1 cellular context compared by ENCODE assay signal in the genomic region with DNA sequence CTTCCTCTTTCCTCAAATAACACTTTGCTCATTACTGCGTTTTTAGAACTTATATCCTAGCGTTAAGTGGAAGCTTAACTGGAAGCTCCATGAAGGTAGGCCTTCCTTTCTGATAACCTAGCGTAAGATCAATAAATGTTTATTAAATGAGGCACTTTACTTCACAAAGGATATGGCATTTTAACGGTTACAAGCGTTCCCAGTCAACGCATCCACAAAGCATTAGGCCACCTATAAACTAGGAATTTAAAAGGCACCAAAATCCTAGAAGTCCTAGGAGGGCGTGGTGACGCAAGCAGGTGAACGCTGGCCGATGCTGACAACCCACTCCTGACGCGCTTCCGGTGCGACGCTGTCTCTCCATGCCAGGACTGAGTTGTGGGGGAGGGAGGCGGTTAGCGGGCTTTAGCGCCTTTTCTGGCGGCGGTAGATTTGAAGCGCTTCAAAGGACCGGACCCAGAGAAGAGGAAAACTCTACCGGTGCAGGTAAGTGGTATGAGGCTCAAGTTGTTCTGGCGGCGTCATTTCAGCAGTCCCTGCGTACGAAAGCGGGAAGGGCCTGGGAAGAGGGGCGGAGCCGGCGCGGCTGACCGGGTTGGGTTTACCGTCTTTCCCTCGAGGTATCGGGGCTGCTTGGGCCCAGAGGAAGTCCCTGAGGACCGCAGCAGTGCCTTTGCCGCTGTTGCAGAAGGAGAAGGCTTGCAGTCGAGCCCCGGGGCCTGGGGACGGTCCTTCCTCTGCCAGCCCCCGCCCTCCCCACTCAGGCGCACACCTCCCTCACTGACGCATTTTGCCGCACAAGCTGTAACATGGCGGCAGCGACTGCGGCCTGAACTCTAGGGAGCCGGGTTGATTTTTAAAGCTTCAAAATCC.
TF ChIP-seq lines count a peak whose summit lies in the region.

PPIG (plus strand) TSS at position 347 of the 873 bp plus-strand sequence. CDS start 19,691 bp downstream, outside the sequence.

TF ChIP-seq in HepG2, 621 proteins besides CTCF, POLR2A, EP300 and RAD21 (continued from another document and continues in another):
- TF ChIP-seq MXD1 (CRISPR knock-in tag; IDR thresholded peaks at IDR 0.05) (peak; percentile 94), ZNF124 (CRISPR knock-in tag; IDR thresholded peaks at IDR 0.05) (peak; percentile 20; the same call in 1 of the 2 replicates), NFE2L1 (CRISPR knock-in tag; IDR thresholded peaks at IDR 0.05; ENCODE audit: borderline replicate concordance) (no peak), SPEN (CRISPR knock-in tag; IDR thresholded peaks at IDR 0.05; ENCODE audit: low read depth) (peak; percentile 90), ARHGAP35 (CRISPR knock-in tag; IDR thresholded peaks at IDR 0.05; ENCODE audit: borderline replicate concordance) (peak; percentile 31), ZBTB7A (CRISPR knock-in tag; IDR thresholded peaks at IDR 0.05) (no peak), ZNF674 (CRISPR knock-in tag; IDR thresholded peaks at IDR 0.05; ENCODE audit: low read depth) (no peak), ISL2 (CRISPR knock-in tag; IDR thresholded peaks at IDR 0.05) (peak; percentile 2; the same call in 1 of the 2 replicates), ZFP82 (CRISPR knock-in tag; IDR thresholded peaks at IDR 0.05; ENCODE audit: borderline replicate concordance) (no peak), SP2 (CRISPR knock-in tag; IDR thresholded peaks at IDR 0.05) (peak; percentile 67), ZNF792 (CRISPR knock-in tag; IDR thresholded peaks at IDR 0.05) (peak; percentile 53; the same call in 1 of the 2 replicates), FOXK2 (IDR thresholded peaks at IDR 0.05) (no peak), ZNF564 (CRISPR knock-in tag; IDR thresholded peaks at IDR 0.05) (peak; percentile 64; the same call in 1 of the 2 replicates), NR2F6 (IDR thresholded peaks at IDR 0.05) (peak; percentile 49), NR2F6 (CRISPR knock-in tag; IDR thresholded peaks at IDR 0.05) (no peak; the same call in 1 of the 2 replicates), NFKB2 (CRISPR knock-in tag; IDR thresholded peaks at IDR 0.05; ENCODE audit: borderline replicate concordance) (peak; percentile 74; the same call in 1 of the 2 replicates), ADNP (CRISPR knock-in tag; IDR thresholded peaks at IDR 0.05) (no peak), PCBP2 (optimal IDR thresholded peaks at IDR 0.05; ENCODE audit: low read depth, low read length, poor library complexity, severe bottlenecking) (no peak), SCMH1 (CRISPR knock-in tag; IDR thresholded peaks at IDR 0.05; ENCODE audit: borderline replicate concordance) (no peak), ZNF589 (CRISPR knock-in tag; conservative IDR thresholded peaks at IDR 0.05) (no peak), CENPT (CRISPR knock-in tag; IDR thresholded peaks at IDR 0.05; ENCODE audit: low read depth) (peak; percentile 90), KAT7 (CRISPR knock-in tag; IDR thresholded peaks at IDR 0.05; ENCODE audit: borderline replicate concordance) (peak; percentile 91), ZSCAN9 (CRISPR knock-in tag; IDR thresholded peaks at IDR 0.05; ENCODE audit: borderline replicate concordance) (no peak; the same call in 1 of the 2 replicates), ZNF563 (CRISPR knock-in tag; IDR thresholded peaks at IDR 0.05) (no peak), KIAA2018 (CRISPR knock-in tag; IDR thresholded peaks at IDR 0.05; ENCODE audit: borderline replicate concordance) (0 out of 2 replicates have a peak, but pooled peaks have one; percentile 24), EEA1 (CRISPR knock-in tag; IDR thresholded peaks at IDR 0.05; ENCODE audit: borderline replicate concordance) (no peak), MED8 (CRISPR knock-in tag; IDR thresholded peaks at IDR 0.05; ENCODE audit: insufficient replicate concordance) (peak; percentile 92), ZNF772 (CRISPR knock-in tag; IDR thresholded peaks at IDR 0.05) (peak; percentile 87; the same call in 1 of the 2 replicates), HOXA5 (CRISPR knock-in tag; IDR thresholded peaks at IDR 0.05) (0 out of 2 replicates have a peak, but pooled peaks have one; percentile 26), ZBTB21 (CRISPR knock-in tag; IDR thresholded peaks at IDR 0.05) (peak; percentile 99), ZNF24 (IDR thresholded peaks at IDR 0.05) (0 out of 2 replicates have a peak, but pooled peaks have one; percentile 16), ZNF460 (CRISPR knock-in tag; IDR thresholded peaks at IDR 0.05; ENCODE audit: borderline replicate concordance) (no peak), EZH2 (conservative IDR thresholded peaks at IDR 0.05; ENCODE audit: low read depth, low read length) (no peak), HMG20B (CRISPR knock-in tag; conservative IDR thresholded peaks at IDR 0.05) (peak; percentile 9; the same call in 1 of the 2 replicates), ZNF639 (CRISPR knock-in tag; conservative IDR thresholded peaks at IDR 0.05) (peak; percentile 50; the same call in 1 of the 2 replicates), ZNF790 (CRISPR knock-in tag; IDR thresholded peaks at IDR 0.05; ENCODE audit: borderline replicate concordance) (no peak; the same call in 1 of the 2 replicates), RXRA (CRISPR knock-in tag; IDR thresholded peaks at IDR 0.05) (peak; percentile 70; the same call in 1 of the 2 replicates), PATZ1 (CRISPR knock-in tag; IDR thresholded peaks at IDR 0.05) (peak; percentile 99), ZSCAN25 (CRISPR knock-in tag; IDR thresholded peaks at IDR 0.05) (peak; percentile 51; the same call in 1 of the 2 replicates), FOXK1 (CRISPR knock-in tag; IDR thresholded peaks at IDR 0.05; ENCODE audit: borderline replicate concordance, low read depth) (peak; percentile 92), ARNTL (CRISPR knock-in tag; IDR thresholded peaks at IDR 0.05) (peak; percentile 76; the same call in 1 of the 2 replicates), YEATS2 (CRISPR knock-in tag; IDR thresholded peaks at IDR 0.05; ENCODE audit: borderline replicate concordance) (peak; percentile 98), ZNF256 (CRISPR knock-in tag; conservative IDR thresholded peaks at IDR 0.05) (no peak), SKI (IDR thresholded peaks at IDR 0.05; ENCODE audit: partially characterized antibody) (peak; percentile 43), NCOA1 (CRISPR knock-in tag; IDR thresholded peaks at IDR 0.05) (no peak), SATB2 (CRISPR knock-in tag; IDR thresholded peaks at IDR 0.05) (peak; percentile 20; the same call in 1 of the 2 replicates), ZNF282 (IDR thresholded peaks at IDR 0.05; ENCODE audit: partially characterized antibody) (no peak), NKX3-1 (CRISPR knock-in tag; IDR thresholded peaks at IDR 0.05) (peak; percentile 78; the same call in 1 of the 2 replicates), ZNF326 (CRISPR knock-in tag; IDR thresholded peaks at IDR 0.05; ENCODE audit: borderline replicate concordance) (no peak), GABPB1 (CRISPR knock-in tag; IDR thresholded peaks at IDR 0.05) (peak; percentile 100)
- TF ChIP-seq, protein P1, sequence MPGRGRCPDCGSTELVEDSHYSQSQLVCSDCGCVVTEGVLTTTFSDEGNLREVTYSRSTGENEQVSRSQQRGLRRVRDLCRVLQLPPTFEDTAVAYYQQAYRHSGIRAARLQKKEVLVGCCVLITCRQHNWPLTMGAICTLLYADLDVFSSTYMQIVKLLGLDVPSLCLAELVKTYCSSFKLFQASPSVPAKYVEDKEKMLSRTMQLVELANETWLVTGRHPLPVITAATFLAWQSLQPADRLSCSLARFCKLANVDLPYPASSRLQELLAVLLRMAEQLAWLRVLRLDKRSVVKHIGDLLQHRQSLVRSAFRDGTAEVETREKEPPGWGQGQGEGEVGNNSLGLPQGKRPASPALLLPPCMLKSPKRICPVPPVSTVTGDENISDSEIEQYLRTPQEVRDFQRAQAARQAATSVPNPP (CRISPR knock-in tag; IDR thresholded peaks at IDR 0.05): peak; percentile 74; the same call in 1 of the 2 replicates
- TF ChIP-seq, protein P2, sequence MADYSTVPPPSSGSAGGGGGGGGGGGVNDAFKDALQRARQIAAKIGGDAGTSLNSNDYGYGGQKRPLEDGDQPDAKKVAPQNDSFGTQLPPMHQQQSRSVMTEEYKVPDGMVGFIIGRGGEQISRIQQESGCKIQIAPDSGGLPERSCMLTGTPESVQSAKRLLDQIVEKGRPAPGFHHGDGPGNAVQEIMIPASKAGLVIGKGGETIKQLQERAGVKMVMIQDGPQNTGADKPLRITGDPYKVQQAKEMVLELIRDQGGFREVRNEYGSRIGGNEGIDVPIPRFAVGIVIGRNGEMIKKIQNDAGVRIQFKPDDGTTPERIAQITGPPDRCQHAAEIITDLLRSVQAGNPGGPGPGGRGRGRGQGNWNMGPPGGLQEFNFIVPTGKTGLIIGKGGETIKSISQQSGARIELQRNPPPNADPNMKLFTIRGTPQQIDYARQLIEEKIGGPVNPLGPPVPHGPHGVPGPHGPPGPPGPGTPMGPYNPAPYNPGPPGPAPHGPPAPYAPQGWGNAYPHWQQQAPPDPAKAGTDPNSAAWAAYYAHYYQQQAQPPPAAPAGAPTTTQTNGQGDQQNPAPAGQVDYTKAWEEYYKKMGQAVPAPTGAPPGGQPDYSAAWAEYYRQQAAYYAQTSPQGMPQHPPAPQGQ (CRISPR knock-in tag; IDR thresholded peaks at IDR 0.05; ENCODE audit: borderline replicate concordance): peak; percentile 96; the same call in 1 of the 2 replicates
